1 cellular context compared by ENCODE assay signal in genomic region chr4:86054676-86055075, GRCh38.
TF ChIP-seq lines count a peak whose summit lies in the region.

No MANE protein-coding gene starts in this region.

TF ChIP-seq in SK-N-SH, 30 proteins besides CTCF, POLR2A, EP300 and RAD21 (continued from another document):
- TF ChIP-seq SMC3 (IDR thresholded peaks at IDR 0.05; ENCODE audit: low read depth, low read length) (no peak), CHD2 (IDR thresholded peaks at IDR 0.05; ENCODE audit: low read length, partially characterized antibody) (no peak), MEF2A (IDR thresholded peaks at IDR 0.05; ENCODE audit: borderline replicate concordance, low read depth) (no peak), FOSL2 (IDR thresholded peaks at IDR 0.05; ENCODE audit: borderline replicate concordance, low read depth) (no peak), REST (IDR thresholded peaks at IDR 0.05; ENCODE audit: low read depth, low read length) (no peak), RCOR1 (IDR thresholded peaks at IDR 0.05; ENCODE audit: low read length) (no peak), ELF1 (IDR thresholded peaks at IDR 0.05) (no peak), JUND (IDR thresholded peaks at IDR 0.05) (no peak), GABPA (IDR thresholded peaks at IDR 0.05; ENCODE audit: low read depth) (no peak), FOXJ3 (CRISPR knock-in tag; IDR thresholded peaks at IDR 0.05) (no peak), MXI1 (IDR thresholded peaks at IDR 0.05; ENCODE audit: low read depth, low read length) (no peak), USF2 (IDR thresholded peaks at IDR 0.05; ENCODE audit: borderline replicate concordance, low read depth, low read length) (no peak), FOXM1 (IDR thresholded peaks at IDR 0.05; ENCODE audit: low read depth) (no peak)
